Comparison of ENCODE assay signal across 15 cellular contexts in the genomic region with DNA sequence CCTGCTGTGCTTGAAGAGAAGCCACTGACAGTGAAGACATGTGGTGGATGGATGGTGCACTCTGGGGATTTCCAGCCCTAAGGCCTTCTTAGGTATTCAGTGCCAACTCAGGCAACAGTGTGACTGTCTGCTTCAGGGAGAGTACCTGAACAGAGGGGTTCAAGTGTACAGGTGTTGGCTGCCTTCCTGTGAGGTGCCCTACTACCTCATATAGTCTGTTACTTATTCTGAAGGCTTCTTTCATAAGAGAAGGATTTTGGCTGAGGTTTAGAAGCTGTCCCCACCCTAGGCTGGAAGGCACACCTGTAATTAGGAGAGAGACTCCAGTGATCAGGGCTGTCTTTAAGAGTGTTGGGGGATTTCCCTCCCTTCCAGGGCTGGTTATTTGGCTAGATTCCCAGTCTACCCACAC. TPM values are rescaled to one million over a fixed set of nuclear protein-coding genes. Genes with fewer than 3 reads are reported as not detected.
DNase-seq lines count a peak whose midpoint lies in the region; ATAC-seq, FAIRE-seq and TF ChIP-seq lines count a peak whose summit lies in the region.
"Had no signal": no experiment of that assay in that cellular context is flagged by ENCODE, and none has a peak within 500 bp of the region (broad histone marks: within the 10 kb centered on the region; RNA-seq: fewer than 3 reads in every experiment).

No MANE protein-coding gene starts in this region.

- no peaks in the 10 kb centered on the region for H3K4me1 ChIP-seq in kidney (ENCODE audit: control insufficient read depth in 1 of 2, insufficient read depth in 1 of 2, low read depth in 1 of 2, low read length in 2 of 2)
- H3K4me1 ChIP-seq in tibial nerve = no peaks in the 10 kb centered on the region
- H3K4me1 ChIP-seq: BLaER1, testis had no signal

- no peaks in the 10 kb centered on the region for H3K9me3 Mint-ChIP-seq in CD4-positive, alpha-beta T cell

- intact Hi-C loops in CD4-positive, alpha-beta T cell (cut with DNase I, micrococcal nuclease) = no loop called here
- intact Hi-C loops in kidney (cut with DNase I) = no loop called here

- no peak overlapping the region for H3K4me3 Mint-ChIP-seq in CD4-positive, alpha-beta T cell

- DNase-seq in CD4-positive, alpha-beta T cell = no peak
- DNase-seq in HK-2 (ENCODE audit: unreplicated experiment) = no peak
- DNase-seq in kidney = no peak
- DNase-seq in tibial nerve (ENCODE audit: low spot score in 2 of 2) = no peak
- no peak for DNase-seq in stimulated activated CD4-positive, alpha-beta T cell treated with anti-CD3 and anti-CD28 coated beads, Interleukin-4, amount 100 ng/mL, for 1 hour
- DNase-seq: NCI-H2107; SHP77 treated with DMSO at 0.1 percent for 48 hours; stimulated activated CD4-positive, alpha-beta T cell treated with anti-CD3 and anti-CD28 coated beads, Interleukin-2, amount 100 ng/mL, for 48 hours; testis had no signal

- H3K4me1 Mint-ChIP-seq in CD4-positive, alpha-beta T cell (ENCODE audit: low read depth) = peaks cover 11% of the 10 kb centered on the region

- no peak for TF ChIP-seq POLR2A in tibial nerve (IDR thresholded peaks at IDR 0.05)

- peak; percentile 24 for ATAC-seq in CD4-positive, alpha-beta T cell (ENCODE audit: poor library complexity)
- ATAC-seq in GM18861 (IDR thresholded peaks at IDR 0.05; ENCODE audit: unreplicated experiment) (peak; percentile 56), HG02571 (IDR thresholded peaks at IDR 0.05; ENCODE audit: unreplicated experiment) (peak; percentile 78), HG03571 (IDR thresholded peaks at IDR 0.05; ENCODE audit: unreplicated experiment) (peak; percentile 66)

- CTCF ChIA-PET in CD4-positive, alpha-beta T cell (lab: Charles Lee) = no interaction called here

- H3K36me3 ChIP-seq in kidney (ENCODE audit: control insufficient read depth in 1 of 2, insufficient read depth in 2 of 2, low read length in 2 of 2) (no peaks in the 10 kb centered on the region), tibial nerve (no peaks in the 10 kb centered on the region)
- H3K36me3 ChIP-seq: BLaER1 had no signal

- no peak for TF ChIP-seq EP300 in tibial nerve (IDR thresholded peaks at IDR 0.05)

- no peak overlapping the region for H3K27ac Mint-ChIP-seq in CD4-positive, alpha-beta T cell

- H3K4me3 ChIP-seq in kidney (ENCODE audit: low read length in 2 of 2) (no peak overlapping the region), tibial nerve (no peak overlapping the region)
- H3K4me3 ChIP-seq: BLaER1, testis had no signal

- POLR2A ChIA-PET in CD4-positive, alpha-beta T cell (lab: Charles Lee) = no interaction called here

- TF ChIP-seq CTCF in CD4-positive, alpha-beta T cell (IDR thresholded peaks at IDR 0.05) = no peak
- TF ChIP-seq CTCF in kidney (IDR thresholded peaks at IDR 0.05; ENCODE audit: borderline replicate concordance, extremely low read depth, insufficient read depth) = no peak
- no peak for TF ChIP-seq CTCF in tibial nerve (IDR thresholded peaks at IDR 0.05)

- H3K27me3 Mint-ChIP-seq in CD4-positive, alpha-beta T cell = no peaks in the 10 kb centered on the region

- no peak overlapping the region for H3K9ac ChIP-seq in kidney (ENCODE audit: low read length in 2 of 2)
- H3K9ac ChIP-seq: BLaER1 had no signal

- H3K9me3 ChIP-seq in CD4-positive, alpha-beta T cell (ENCODE audit: control insufficient read depth, low read length) = no peaks in the 10 kb centered on the region
- H3K9me3 ChIP-seq in kidney (ENCODE audit: control insufficient read depth in 1 of 2, low read length in 2 of 2) = no peaks in the 10 kb centered on the region
- H3K9me3 ChIP-seq in tibial nerve = peaks cover 0 to 4% (median 0%) of the 10 kb centered on the region in 4 donors
- H3K9me3 ChIP-seq: testis had no signal

- H3K27ac ChIP-seq in CD4-positive, alpha-beta T cell (ENCODE audit: low read depth, low read length) = no peak overlapping the region
- no peak overlapping the region for H3K27ac ChIP-seq in kidney (ENCODE audit: low read depth in 2 of 2, low read length in 2 of 2)
- no peak overlapping the region for H3K27ac ChIP-seq in tibial nerve
- H3K27ac ChIP-seq: BLaER1, testis had no signal

- no peaks in the 10 kb centered on the region for H3K36me3 Mint-ChIP-seq in CD4-positive, alpha-beta T cell (ENCODE audit: low read depth)

- FAIRE-seq in kidney (lab: Jason Lieb, UNC) = no peak

- no peaks in the 10 kb centered on the region for H3K27me3 ChIP-seq in CD4-positive, alpha-beta T cell (ENCODE audit: control insufficient read depth, insufficient read depth, low read length)
- H3K27me3 ChIP-seq in tibial nerve = no peaks in the 10 kb centered on the region
- H3K27me3 ChIP-seq: BLaER1, testis had no signal

RNA-seq across cellular contexts. Expression of a gene that starts 1.8 kb away (rescaled TPM):
- total RNA-seq in CD4-positive, alpha-beta T cell = not detected
- total RNA-seq in kidney (not detected), tibial nerve (not detected)
- not detected for polyA plus RNA-seq in kidney (ENCODE audit: insufficient read depth, low read depth, low replicate concordance)
- total RNA-seq: kidney epithelial cell had no signal
- polyA plus RNA-seq: esophagus had no signal

Comparison
In these comparisons a context has a peak if more than half of its experiments do, and no peak if none do; other contexts are left out.
1. ATAC-seq: peak in every context shown above with its lines; median percentile 78 in HG02571; 66 in HG03571; 56 in GM18861; 24 in CD4-positive, alpha-beta T cell.